Comparison of ENCODE assay signal across 28 cellular contexts in genomic region chr10:121614746-121615145, GRCh38. TPM values are rescaled to one million over a fixed set of nuclear protein-coding genes. Genes with fewer than 3 reads are reported as not detected.
"Had no signal": no experiment of that assay in that cellular context is flagged by ENCODE, and none has a peak within 500 bp of the region (broad histone marks: within the 10 kb centered on the region; RNA-seq: fewer than 3 reads in every experiment).

No MANE protein-coding gene starts in this region.

- H3K36me3 Mint-ChIP-seq: activated naive CD8-positive, alpha-beta T cell; brain; T-cell had no signal

- ATAC-seq: activated T-helper 17 cell treated with anti-CD3 and anti-CD28 coated beads, Interleukin-2, amount 50 U/mL, for 72 hours; Panc1; T-cell had no signal

- H3K27ac ChIP-seq: SK-N-MC had no signal

- DNase-seq: activated B cell treated with CpG ODN at 0.5 μM for 24 hours; activated CD4-positive, alpha-beta memory T cell treated with anti-CD3 and anti-CD28 coated beads, Interleukin-2, amount 10 ng/mL, durations not matched to agents 7 days and 5 days; activated CD4-positive, alpha-beta T cell treated with anti-CD3 and anti-CD28 coated beads for 1 hour; activated CD4-positive, alpha-beta T cell treated with anti-CD3 and anti-CD28 coated beads, Interleukin-2, amount 50 U/mL, for 1 hour; activated gamma-delta T cell; activated naive CD4-positive, alpha-beta T cell treated with anti-CD3 and anti-CD28 coated beads for 36 hours; activated T-cell treated with anti-CD3 and anti-CD28 coated beads for 4 hours; activated T-cell treated with anti-CD3 and anti-CD28 coated beads, Interleukin-2, amount 50 U/mL, for 48 hours; amygdala; MM.1S; NCI-H1105; NCI-H1436; NCI-H1694 treated with DMSO at 0.1 percent for 48 hours; NCI-H2081; NCI-H510A treated with DMSO at 0.1 percent for 48 hours; NCI-H69; NK-92 treated with Interleukin-12 subunit alpha and Interleukin-12 subunit beta, amount 100 ng/mL, for 24 hours; OCI-M1; RPMI8226; T-cell; T-helper 2 cell; T1000 had no signal

- H3K4me3 ChIP-seq: SK-N-MC had no signal

- H3K4me3 Mint-ChIP-seq: activated B cell treated with CpG ODN at 0.5 μM for 24 hours; activated CD4-positive, alpha-beta memory T cell treated with anti-CD3 and anti-CD28 coated beads, Interleukin-2, amount 10 ng/mL, durations not matched to agents 7 days and 5 days; activated naive CD4-positive, alpha-beta T cell treated with anti-CD3 and anti-CD28 coated beads for 36 hours; activated naive CD8-positive, alpha-beta T cell; activated T-helper 17 cell treated with anti-CD3 and anti-CD28 coated beads, Interleukin-2, amount 50 U/mL, for 72 hours; brain; T-cell had no signal

- H3K9me3 Mint-ChIP-seq: activated B cell treated with CpG ODN at 0.5 μM for 24 hours; activated T-helper 17 cell treated with anti-CD3 and anti-CD28 coated beads, Interleukin-2, amount 50 U/mL, for 72 hours; T-cell had no signal

- H3K27me3 Mint-ChIP-seq: activated CD4-positive, alpha-beta memory T cell treated with anti-CD3 and anti-CD28 coated beads, Interleukin-2, amount 10 ng/mL, durations not matched to agents 7 days and 5 days had no signal

- H3K27ac Mint-ChIP-seq: activated B cell treated with CpG ODN at 0.5 μM for 24 hours; activated CD4-positive, alpha-beta memory T cell treated with anti-CD3 and anti-CD28 coated beads, Interleukin-2, amount 10 ng/mL, durations not matched to agents 7 days and 5 days; activated naive CD4-positive, alpha-beta T cell treated with anti-CD3 and anti-CD28 coated beads for 36 hours; activated naive CD8-positive, alpha-beta T cell; activated T-helper 17 cell treated with anti-CD3 and anti-CD28 coated beads, Interleukin-2, amount 50 U/mL, for 72 hours; T-cell had no signal

- H3K4me1 Mint-ChIP-seq: activated B cell treated with CpG ODN at 0.5 μM for 24 hours; activated CD4-positive, alpha-beta memory T cell treated with anti-CD3 and anti-CD28 coated beads, Interleukin-2, amount 10 ng/mL, durations not matched to agents 7 days and 5 days; activated T-helper 17 cell treated with anti-CD3 and anti-CD28 coated beads, Interleukin-2, amount 50 U/mL, for 72 hours; T-cell had no signal

RNA-seq across cellular contexts. Expression of gene FGFR2, which starts 16.5 kb away (rescaled TPM):
- total RNA-seq: activated B cell treated with CpG ODN at 0.5 μM for 24 hours; activated CD8-positive, alpha-beta memory T cell treated with anti-CD3 and anti-CD28 coated beads for 36 hours; activated naive CD4-positive, alpha-beta T cell treated with anti-CD3 and anti-CD28 coated beads for 36 hours; activated T-helper 17 cell treated with anti-CD3 and anti-CD28 coated beads, Interleukin-2, amount 50 U/mL, for 72 hours had no signal
